Comparison of ENCODE assay signal across 29 cellular contexts in the genomic region with DNA sequence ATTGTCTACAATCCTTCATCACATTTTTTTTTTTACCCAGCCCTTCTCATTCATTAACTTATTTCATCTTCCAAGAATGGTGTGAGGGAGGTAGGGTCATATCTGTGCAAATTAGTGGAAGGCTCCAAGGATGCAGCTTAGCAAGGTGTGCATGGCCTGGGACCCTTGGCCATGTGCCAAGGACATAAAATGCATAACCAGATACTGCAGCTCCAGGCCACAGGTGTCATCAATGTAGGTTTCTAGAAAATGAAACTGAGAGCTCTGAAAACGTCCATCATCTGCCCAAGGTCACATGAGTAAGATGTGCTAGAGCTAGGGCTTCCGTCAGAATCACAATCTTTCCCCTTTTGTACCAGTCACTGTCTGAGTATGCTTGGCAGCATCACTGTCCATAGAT.
DNase-seq lines count a peak whose midpoint lies in the region; ATAC-seq and TF ChIP-seq lines count a peak whose summit lies in the region.
"Had no signal": no experiment of that assay in that cellular context is flagged by ENCODE, and none has a peak within 500 bp of the region (broad histone marks: within the 10 kb centered on the region; RNA-seq: fewer than 3 reads in every experiment).

No MANE protein-coding gene starts in this region.

- H3K4me2 ChIP-seq in MM.1S (ENCODE audit: low read depth, low read length): peak overlapping the region; percentile 52; the same call in 1 of the 2 replicates
- H3K4me2 ChIP-seq: A549, hepatocyte had no signal

- peaks cover 8% of the 10 kb centered on the region for H3F3A ChIP-seq in MM.1S (ENCODE audit: insufficient read depth, low read length)

- H4K20me1 ChIP-seq in MM.1S (ENCODE audit: insufficient read depth, low read length): no peaks in the 10 kb centered on the region

- no peaks in the 10 kb centered on the region for H3K36me3 Mint-ChIP-seq in T-helper 2 cell treated with Interferon-gamma antibody and Interleukin-4, amounts not matched to agents 5 μg/mL and 100 μg/mL, for 36 hours (ENCODE audit: low read depth)
- H3K36me3 Mint-ChIP-seq: CD8-positive, alpha-beta memory T cell; mesothelial cell of epicardium; naive thymus-derived CD8-positive, alpha-beta T cell had no signal

- H3K27me3 Mint-ChIP-seq in T-helper 2 cell treated with Interferon-gamma antibody and Interleukin-4, amounts not matched to agents 5 μg/mL and 100 μg/mL, for 36 hours (ENCODE audit: low read depth): peaks cover 3% of the 10 kb centered on the region

- H3K9me3 ChIP-seq in MM.1S (replicated peaks; ENCODE audit: insufficient read depth, low read length): no peaks in the 10 kb centered on the region
- H3K9me3 ChIP-seq: A549, colonic mucosa, esophagus muscularis mucosa, upper lobe of left lung had no signal

- peak overlapping the region; percentile 82 for H2AFZ ChIP-seq in MM.1S (ENCODE audit: low read length)
- H2AFZ ChIP-seq: hepatocyte had no signal

- DNase-seq in NCI-H748 (lab: John Stamatoyannopoulos, UW; ENCODE audit: unreplicated experiment) (peak; percentile 10), NCI-H748 treated with DMSO at 0.1 percent for 48 hours (lab: John Stamatoyannopoulos, UW) (no peak), MM.1S (peak; percentile 94), NCI-H524 treated with DMSO at 0.1 percent for 48 hours (lab: John Stamatoyannopoulos, UW) (no peak), GDM1 (lab: John Stamatoyannopoulos, UW) (no peak)
- DNase-seq in T-helper 2 cell treated with Interferon-gamma antibody and Interleukin-4, amounts not matched to agents 5 μg/mL and 100 μg/mL, for 36 hours (ENCODE audit: low spot score): no peak
- DNase-seq: activated CD4-positive, alpha-beta T cell treated with anti-CD3 and anti-CD28 coated beads for 48 hours; activated naive CD4-positive, alpha-beta T cell treated with anti-CD3 and anti-CD28 coated beads for 36 hours; activated T-cell treated with anti-CD3 and anti-CD28 coated beads, Interleukin-2, amount 50 U/mL, for 48 hours; CD8-positive, alpha-beta memory T cell; colonic mucosa; effector memory CD8-positive, alpha-beta T cell; foreskin melanocyte; naive thymus-derived CD8-positive, alpha-beta T cell; NCI-H1105; NCI-H2081 treated with DMSO at 0.1 percent for 48 hours; retina; small intestine; substantia nigra had no signal

- no peak for TF ChIP-seq CTCF in MM.1S (IDR thresholded peaks at IDR 0.05; ENCODE audit: low read length)

- no peaks in the 10 kb centered on the region for H3K36me3 ChIP-seq in MM.1S (replicated peaks; ENCODE audit: insufficient read depth, low read length)
- H3K36me3 ChIP-seq: colonic mucosa, esophagus muscularis mucosa, upper lobe of left lung had no signal

- no peak overlapping the region for H3K27ac Mint-ChIP-seq in T-helper 2 cell treated with Interferon-gamma antibody and Interleukin-4, amounts not matched to agents 5 μg/mL and 100 μg/mL, for 36 hours
- H3K27ac Mint-ChIP-seq: activated naive CD4-positive, alpha-beta T cell treated with anti-CD3 and anti-CD28 coated beads for 36 hours; B cell; CD8-positive, alpha-beta memory T cell; effector memory CD8-positive, alpha-beta T cell; mesothelial cell of epicardium; naive thymus-derived CD8-positive, alpha-beta T cell had no signal

- H3K27ac ChIP-seq in MM.1S (ENCODE audit: low read length): peak overlapping the region; percentile 73; the same call in 1 of the 2 replicates
- H3K27ac ChIP-seq: A549, colonic mucosa, esophagus muscularis mucosa, hepatocyte, SK-N-MC, upper lobe of left lung, VCaP had no signal

- H3K4me3 Mint-ChIP-seq in T-helper 2 cell treated with Interferon-gamma antibody and Interleukin-4, amounts not matched to agents 5 μg/mL and 100 μg/mL, for 36 hours: no peak overlapping the region
- H3K4me3 Mint-ChIP-seq: activated naive CD4-positive, alpha-beta T cell treated with anti-CD3 and anti-CD28 coated beads for 36 hours; B cell; effector memory CD8-positive, alpha-beta T cell; mesothelial cell of epicardium; naive thymus-derived CD8-positive, alpha-beta T cell had no signal

- ATAC-seq in GM21381 (IDR thresholded peaks at IDR 0.05; ENCODE audit: unreplicated experiment) (peak; percentile 70), GM18870 (IDR thresholded peaks at IDR 0.05; ENCODE audit: unreplicated experiment) (no peak)
- ATAC-seq: A549; effector memory CD8-positive, alpha-beta T cell; naive thymus-derived CD8-positive, alpha-beta T cell had no signal

- H3K27me3 ChIP-seq in MM.1S (replicated peaks; ENCODE audit: insufficient read depth, low read length): no peaks in the 10 kb centered on the region
- H3K27me3 ChIP-seq: colonic mucosa, esophagus muscularis mucosa, hepatocyte, upper lobe of left lung had no signal

- no peaks in the 10 kb centered on the region for H3K4me1 Mint-ChIP-seq in T-helper 2 cell treated with Interferon-gamma antibody and Interleukin-4, amounts not matched to agents 5 μg/mL and 100 μg/mL, for 36 hours (ENCODE audit: low read depth)
- H3K4me1 Mint-ChIP-seq: B cell; CD8-positive, alpha-beta memory T cell; mesothelial cell of epicardium; naive thymus-derived CD8-positive, alpha-beta T cell had no signal

- 0 out of 2 replicates have a peak overlapping the region, but pooled peaks have one; percentile 1 for H3K9ac ChIP-seq in MM.1S (ENCODE audit: low read length)

- no peak overlapping the region for H3K4me3 ChIP-seq in MM.1S (ENCODE audit: low read length)
- H3K4me3 ChIP-seq: A549, colonic mucosa, esophagus muscularis mucosa, hepatocyte, SK-N-MC, upper lobe of left lung had no signal

- peaks cover 21% of the 10 kb centered on the region for H3K4me1 ChIP-seq in MM.1S (ENCODE audit: low read length)
- H3K4me1 ChIP-seq: A549, colonic mucosa, esophagus muscularis mucosa, upper lobe of left lung had no signal

- H3K79me2 ChIP-seq in MM.1S (ENCODE audit: low read length): no peaks in the 10 kb centered on the region
- H3K79me2 ChIP-seq: hepatocyte had no signal

- no peaks in the 10 kb centered on the region for H3K9me3 Mint-ChIP-seq in T-helper 2 cell treated with Interferon-gamma antibody and Interleukin-4, amounts not matched to agents 5 μg/mL and 100 μg/mL, for 36 hours
- H3K9me3 Mint-ChIP-seq: activated naive CD4-positive, alpha-beta T cell treated with anti-CD3 and anti-CD28 coated beads for 36 hours; CD8-positive, alpha-beta memory T cell; effector memory CD8-positive, alpha-beta T cell; mesothelial cell of epicardium; naive thymus-derived CD8-positive, alpha-beta T cell had no signal

- no peaks in the 10 kb centered on the region for H3K9me2 ChIP-seq in MM.1S (replicated peaks; ENCODE audit: insufficient read depth, low read length)

Comparison
In these comparisons a context has a peak if more than half of its experiments do, and no peak if none do; other contexts are left out.
1. DNase-seq: peak in NCI-H748 (single experiment) and MM.1S (single experiment); none in NCI-H748 treated with DMSO at 0.1 percent for 48 hours (single experiment), NCI-H524 treated with DMSO at 0.1 percent for 48 hours (single experiment), GDM1 (single experiment) and T-helper 2 cell treated with Interferon-gamma antibody and Interleukin-4, amounts not matched to agents 5 μg/mL and 100 μg/mL, for 36 hours (single experiment).